In the genomic region with DNA sequence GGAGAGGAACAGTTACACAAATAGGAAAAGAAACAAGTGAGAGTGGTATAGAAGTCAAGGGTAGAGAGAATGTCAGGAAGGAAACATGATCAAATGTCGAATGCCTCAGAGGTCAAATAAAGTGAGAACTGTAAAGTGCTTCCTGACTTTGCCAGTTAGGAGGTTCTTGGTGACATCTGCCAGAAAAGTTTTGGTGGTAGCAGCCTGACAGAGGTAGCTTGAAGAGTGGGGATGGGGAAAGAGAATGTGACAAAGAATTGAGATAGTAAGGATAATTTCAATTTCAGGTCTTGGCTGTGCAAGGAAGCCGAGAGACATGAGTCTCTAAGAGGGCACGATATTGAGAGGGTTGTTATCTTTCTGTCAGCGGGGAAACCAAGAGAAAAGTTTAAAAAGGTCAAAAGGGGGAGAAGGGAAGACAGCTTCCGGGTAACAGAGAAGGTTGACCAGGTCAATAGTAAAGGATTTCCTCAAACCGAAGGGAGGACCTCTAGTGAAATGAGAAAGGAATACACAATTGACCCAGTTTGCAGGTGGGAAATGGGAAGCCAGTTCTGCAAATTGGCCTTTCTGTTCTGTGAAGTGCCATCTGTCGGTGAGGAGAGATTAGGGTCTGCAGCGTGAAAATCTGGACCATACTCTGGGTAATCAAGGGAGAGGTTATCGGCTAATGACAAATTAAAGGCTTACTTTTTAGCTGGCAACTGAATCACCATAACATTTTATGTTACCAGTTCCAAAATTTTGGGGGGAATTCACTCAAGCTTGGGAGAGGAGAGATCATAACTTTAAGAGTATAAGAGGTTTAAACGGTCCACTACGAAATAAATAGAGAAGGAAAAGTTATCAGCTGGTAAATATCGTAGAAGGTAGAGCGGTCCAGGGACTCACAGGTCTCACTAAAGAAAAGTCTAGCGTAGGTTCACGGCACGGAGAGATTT, we compare ENCODE assay signal across 1 cellular context.
TF ChIP-seq lines count a peak whose summit lies in the region.

No MANE protein-coding gene starts in this region.

TF ChIP-seq in neural cell, 6 proteins besides CTCF, POLR2A, EP300 and RAD21 (continued from another document):
- no peak for TF ChIP-seq REST (IDR thresholded peaks at IDR 0.05; ENCODE audit: borderline replicate concordance)
- TF ChIP-seq SMC3 (conservative IDR thresholded peaks at IDR 0.05; ENCODE audit: poor library complexity) = peak; percentile 80
